ENCODE assay signal across 1 cellular context in the genomic region with DNA sequence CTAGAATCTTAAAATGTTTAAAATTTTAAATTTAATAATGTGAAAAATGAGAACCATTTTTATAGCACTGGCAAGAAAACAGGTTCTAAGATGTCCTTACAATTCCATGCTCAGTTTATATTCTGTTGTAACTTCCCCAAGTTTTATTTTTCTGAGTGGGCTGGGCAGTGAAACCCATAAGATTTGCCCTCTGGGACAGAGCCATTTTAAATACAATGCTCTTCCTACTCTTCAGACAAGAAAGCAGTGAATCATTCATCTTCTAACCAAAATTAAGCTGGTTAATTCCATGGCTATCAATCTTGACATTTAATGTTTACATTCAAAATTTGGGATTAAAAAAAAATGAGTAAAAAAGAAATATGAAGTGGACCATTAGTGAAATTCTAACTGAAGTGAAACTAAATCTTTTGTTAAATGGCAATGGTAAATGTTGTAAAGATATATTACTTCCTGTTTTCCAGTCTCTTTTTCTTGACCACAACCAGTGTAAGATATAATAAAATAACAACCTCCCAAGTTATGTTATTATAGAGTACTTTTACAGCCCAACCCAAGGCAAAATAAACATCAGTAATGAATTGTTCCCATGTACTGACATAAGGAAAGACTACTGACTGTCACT.
TF ChIP-seq lines count a peak whose summit lies in the region.

No MANE protein-coding gene starts in this region.

TF ChIP-seq in HepG2, 621 proteins besides CTCF, POLR2A, EP300 and RAD21 (continued from another document):
- no peak for TF ChIP-seq RAD51 (IDR thresholded peaks at IDR 0.05; ENCODE audit: borderline replicate concordance)
- TF ChIP-seq ETV6 (CRISPR knock-in tag; conservative IDR thresholded peaks at IDR 0.05) = no peak
